ENCODE assay signal across 1 cellular context in genomic region chr1:43861985-43862735, GRCh38.
TF ChIP-seq lines count a peak whose summit lies in the region.

No MANE protein-coding gene starts in this region.

TF ChIP-seq in H1, 55 proteins besides CTCF, POLR2A, EP300 and RAD21:
- TF ChIP-seq CHD7 (IDR thresholded peaks at IDR 0.05; ENCODE audit: insufficient replicate concordance, low read length), result no peak
- no peak for TF ChIP-seq CTBP2 (IDR thresholded peaks at IDR 0.05; ENCODE audit: borderline replicate concordance, insufficient read depth, insufficient read length, low read length)
- TF ChIP-seq TAF7 (optimal IDR thresholded peaks at IDR 0.05; ENCODE audit: borderline replicate concordance, low read depth, low read length), result no peak
TF ChIP-seq in H1: peak in this region for 0.
